Comparison of ENCODE assay signal across 1 cellular context in the genomic region with DNA sequence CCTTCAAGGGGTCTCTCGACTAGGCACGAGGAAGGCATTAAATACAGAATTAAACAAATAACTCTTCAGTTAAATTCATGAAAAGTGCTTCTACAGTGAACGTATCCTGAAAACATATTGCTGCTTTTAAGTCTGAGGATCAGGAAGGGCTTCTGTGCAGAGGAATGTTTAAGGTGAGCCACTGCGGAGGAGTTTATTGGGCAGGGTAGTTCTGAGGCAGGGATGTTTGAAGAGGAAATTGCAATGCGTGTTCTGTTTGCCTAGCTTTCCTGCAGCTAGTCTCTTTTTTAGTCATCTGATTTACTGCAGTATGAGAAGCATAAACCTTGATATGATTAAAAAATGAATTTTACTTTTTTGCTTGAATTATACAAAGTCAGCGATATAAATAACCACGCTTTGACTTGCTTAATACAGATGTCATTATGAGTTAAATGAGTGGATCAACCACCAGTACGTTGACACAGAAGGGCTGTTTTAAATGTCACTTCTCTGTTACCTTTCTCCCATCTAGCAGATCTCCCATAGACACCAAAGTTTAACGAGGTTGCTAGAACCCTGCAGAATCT.
TF ChIP-seq lines count a peak whose summit lies in the region.

No MANE protein-coding gene starts in this region.

TF ChIP-seq in GM23338, 12 proteins besides CTCF, POLR2A, EP300 and RAD21 (continued from another document):
- TF ChIP-seq ZNF462 (CRISPR knock-in tag; IDR thresholded peaks at IDR 0.05) = no peak
- no peak for TF ChIP-seq REST (IDR thresholded peaks at IDR 0.05; ENCODE audit: unreplicated experiment)
- TF ChIP-seq, protein P1, sequence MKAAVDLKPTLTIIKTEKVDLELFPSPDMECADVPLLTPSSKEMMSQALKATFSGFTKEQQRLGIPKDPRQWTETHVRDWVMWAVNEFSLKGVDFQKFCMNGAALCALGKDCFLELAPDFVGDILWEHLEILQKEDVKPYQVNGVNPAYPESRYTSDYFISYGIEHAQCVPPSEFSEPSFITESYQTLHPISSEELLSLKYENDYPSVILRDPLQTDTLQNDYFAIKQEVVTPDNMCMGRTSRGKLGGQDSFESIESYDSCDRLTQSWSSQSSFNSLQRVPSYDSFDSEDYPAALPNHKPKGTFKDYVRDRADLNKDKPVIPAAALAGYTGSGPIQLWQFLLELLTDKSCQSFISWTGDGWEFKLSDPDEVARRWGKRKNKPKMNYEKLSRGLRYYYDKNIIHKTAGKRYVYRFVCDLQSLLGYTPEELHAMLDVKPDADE (IDR thresholded peaks at IDR 0.05) = no peak
- TF ChIP-seq EZH2 (IDR thresholded peaks at IDR 0.05; ENCODE audit: low read depth, unreplicated experiment) = no peak
- TF ChIP-seq POLR2AphosphoS5 (IDR thresholded peaks at IDR 0.05; ENCODE audit: low read depth) = no peak
- no peak for TF ChIP-seq JUNB (IDR thresholded peaks at IDR 0.05; ENCODE audit: unreplicated experiment)
- TF ChIP-seq ZNF331 (CRISPR knock-in tag; IDR thresholded peaks at IDR 0.05; ENCODE audit: low read depth) = no peak
- TF ChIP-seq EZH2phosphoT487 (IDR thresholded peaks at IDR 0.05; ENCODE audit: unreplicated experiment) = no peak
